In the genomic region with DNA sequence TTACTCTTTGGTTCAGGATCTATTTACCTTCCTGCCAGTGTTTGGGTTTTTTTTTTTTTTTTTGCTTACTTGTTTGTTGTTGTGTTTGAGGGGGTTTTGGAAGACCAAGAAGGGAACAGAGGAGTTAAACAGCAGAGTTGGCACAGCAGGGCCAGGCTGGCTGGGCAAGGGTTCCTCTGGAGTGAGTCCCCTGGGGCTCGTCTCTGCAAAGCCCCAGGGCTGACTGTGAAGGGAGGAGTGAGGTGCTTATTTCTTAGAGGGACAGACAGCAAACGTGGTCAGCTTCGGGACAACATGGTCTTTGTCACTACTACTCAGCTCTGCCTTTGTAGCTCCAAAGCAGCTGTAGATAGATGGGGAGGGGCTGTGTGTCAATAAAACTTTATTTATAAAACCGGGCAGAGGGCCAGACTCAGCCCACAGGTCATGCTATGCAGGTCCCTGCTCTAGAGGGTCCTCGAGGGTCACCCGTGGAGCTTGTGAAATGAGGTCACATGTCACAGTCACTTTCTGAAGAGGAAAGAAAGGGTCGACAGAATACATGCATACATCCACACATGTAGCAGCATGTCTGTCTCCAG, we compare ENCODE assay signal across 18 cellular contexts.
"Had no signal": no experiment of that assay in that cellular context is flagged by ENCODE, and none has a peak within 500 bp of the region (broad histone marks: within the 10 kb centered on the region; RNA-seq: fewer than 3 reads in every experiment).

No MANE protein-coding gene starts in this region.

- DNase-seq: activated CD4-positive, alpha-beta T cell treated with anti-CD3 and anti-CD28 coated beads, Interleukin-2, amount 10 ng/mL, durations not matched to agents 24 days and 14 days; activated CD8-positive, alpha-beta memory T cell treated with anti-CD3 and anti-CD28 coated beads, Interleukin-2, amount 10 ng/mL, durations not matched to agents 7 days and 5 days; activated CD8-positive, alpha-beta T cell treated with anti-CD3 and anti-CD28 coated beads for 36 hours; activated gamma-delta T cell treated with Interleukin-2 at 50 U/mL for 16 hours; activated T-cell treated with anti-CD3 and anti-CD28 coated beads for 4 hours; effector memory CD4-positive, alpha-beta T cell; gastrocnemius medialis; left ventricle myocardium superior; mucosa of descending colon; naive B cell; stimulated activated CD4-positive, alpha-beta T cell treated with anti-CD3 and anti-CD28 coated beads, Interleukin-4, amount 100 ng/mL, for 4 hours; stimulated activated naive CD8-positive, alpha-beta T cell treated with anti-CD3 and anti-CD28 coated beads, Interleukin-15, Interleukin-2, amounts not matched to agents 100 U/mL and 50 U/mL, for 24 hours; thyroid gland had no signal

- H3K4me1 ChIP-seq: gastrocnemius medialis, prostate gland, thyroid gland had no signal

- H3K27me3 ChIP-seq: brain microvascular endothelial cell, gastrocnemius medialis, thyroid gland had no signal

- ATAC-seq: activated CD4-positive, CD25-positive, alpha-beta regulatory T cell treated with anti-CD3 and anti-CD28 coated beads, Interleukin-2, amount 50 U/mL, for 24 hours; activated CD8-positive, alpha-beta memory T cell treated with anti-CD3 and anti-CD28 coated beads, Interleukin-2, amount 10 ng/mL, durations not matched to agents 7 days and 5 days; activated CD8-positive, alpha-beta T cell treated with anti-CD3 and anti-CD28 coated beads for 36 hours; esophagus mucosa; gastrocnemius medialis; left ventricle myocardium superior; mucosa of descending colon; stimulated activated naive CD8-positive, alpha-beta T cell treated with anti-CD3 and anti-CD28 coated beads, Interleukin-15, Interleukin-2, amounts not matched to agents 100 U/mL and 50 U/mL, for 24 hours had no signal

- H3K36me3 ChIP-seq: brain microvascular endothelial cell, gastrocnemius medialis, prostate gland, thyroid gland had no signal

- H3K27ac ChIP-seq: brain microvascular endothelial cell, gastrocnemius medialis, prostate gland, thyroid gland, VCaP had no signal

- H3K4me3 ChIP-seq: gastrocnemius medialis, mucosa of descending colon, prostate gland, thyroid gland had no signal

- H3K9me3 ChIP-seq: gastrocnemius medialis, mucosa of descending colon, prostate gland, thyroid gland had no signal
